ENCODE assay signal across 1 cellular context in the genomic region with DNA sequence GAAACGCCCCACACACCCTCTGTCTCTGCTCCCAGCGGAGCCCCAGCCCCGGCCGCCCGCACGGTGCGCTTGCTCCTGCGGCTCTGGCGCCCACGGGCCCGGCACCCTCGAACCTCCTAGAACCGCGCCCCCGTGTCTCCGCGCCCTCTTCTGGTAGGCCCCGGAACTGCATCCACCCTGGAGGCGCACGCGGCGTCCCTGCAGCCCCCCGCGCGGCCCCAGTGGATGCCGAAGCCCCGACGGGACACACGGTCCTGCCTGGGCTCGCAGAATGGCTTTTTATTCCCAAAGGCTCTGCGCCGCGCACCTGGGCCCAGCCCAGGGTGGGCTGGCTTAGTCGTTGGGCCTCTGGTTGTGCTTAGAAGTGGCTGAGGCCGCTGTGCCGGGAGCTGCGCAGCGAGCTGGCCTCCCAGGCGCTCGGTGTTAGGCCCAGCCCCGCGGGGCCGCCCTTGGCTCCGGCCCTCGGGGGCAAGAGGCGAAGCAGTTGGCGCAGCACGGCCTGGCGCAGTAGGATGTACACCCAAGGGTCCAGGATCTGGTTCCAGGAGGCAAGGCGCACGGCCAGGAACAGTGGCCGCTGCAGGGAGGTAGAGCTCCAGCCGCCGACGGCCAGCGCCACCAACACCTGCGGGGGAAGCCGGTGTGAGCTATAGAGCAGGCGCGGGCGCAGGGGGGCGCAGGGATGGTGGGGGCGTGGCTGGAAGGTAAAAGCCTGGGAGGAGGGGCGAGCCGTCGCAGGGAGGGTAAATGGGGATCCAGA.
TF ChIP-seq lines count a peak whose summit lies in the region.

No MANE protein-coding gene starts in this region.

TF ChIP-seq in HepG2, 621 proteins besides CTCF, POLR2A, EP300 and RAD21 (continued from another document and continues in another):
- TF ChIP-seq, protein P1, sequence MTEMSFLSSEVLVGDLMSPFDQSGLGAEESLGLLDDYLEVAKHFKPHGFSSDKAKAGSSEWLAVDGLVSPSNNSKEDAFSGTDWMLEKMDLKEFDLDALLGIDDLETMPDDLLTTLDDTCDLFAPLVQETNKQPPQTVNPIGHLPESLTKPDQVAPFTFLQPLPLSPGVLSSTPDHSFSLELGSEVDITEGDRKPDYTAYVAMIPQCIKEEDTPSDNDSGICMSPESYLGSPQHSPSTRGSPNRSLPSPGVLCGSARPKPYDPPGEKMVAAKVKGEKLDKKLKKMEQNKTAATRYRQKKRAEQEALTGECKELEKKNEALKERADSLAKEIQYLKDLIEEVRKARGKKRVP (CRISPR knock-in tag; IDR thresholded peaks at IDR 0.05) = no peak
- TF ChIP-seq FOXK1 (CRISPR knock-in tag; IDR thresholded peaks at IDR 0.05; ENCODE audit: borderline replicate concordance, low read depth) = 0 out of 2 replicates have a peak, but pooled peaks have one; percentile 11
- TF ChIP-seq MTA1 (CRISPR knock-in tag; IDR thresholded peaks at IDR 0.05; ENCODE audit: borderline replicate concordance) = no peak
- TF ChIP-seq HMG20B (CRISPR knock-in tag; conservative IDR thresholded peaks at IDR 0.05) = no peak
- peak; percentile 27 for TF ChIP-seq YY1 (IDR thresholded peaks at IDR 0.05; ENCODE audit: insufficient read depth, insufficient replicate concordance, low read depth, low read length)
- TF ChIP-seq, protein P2, sequence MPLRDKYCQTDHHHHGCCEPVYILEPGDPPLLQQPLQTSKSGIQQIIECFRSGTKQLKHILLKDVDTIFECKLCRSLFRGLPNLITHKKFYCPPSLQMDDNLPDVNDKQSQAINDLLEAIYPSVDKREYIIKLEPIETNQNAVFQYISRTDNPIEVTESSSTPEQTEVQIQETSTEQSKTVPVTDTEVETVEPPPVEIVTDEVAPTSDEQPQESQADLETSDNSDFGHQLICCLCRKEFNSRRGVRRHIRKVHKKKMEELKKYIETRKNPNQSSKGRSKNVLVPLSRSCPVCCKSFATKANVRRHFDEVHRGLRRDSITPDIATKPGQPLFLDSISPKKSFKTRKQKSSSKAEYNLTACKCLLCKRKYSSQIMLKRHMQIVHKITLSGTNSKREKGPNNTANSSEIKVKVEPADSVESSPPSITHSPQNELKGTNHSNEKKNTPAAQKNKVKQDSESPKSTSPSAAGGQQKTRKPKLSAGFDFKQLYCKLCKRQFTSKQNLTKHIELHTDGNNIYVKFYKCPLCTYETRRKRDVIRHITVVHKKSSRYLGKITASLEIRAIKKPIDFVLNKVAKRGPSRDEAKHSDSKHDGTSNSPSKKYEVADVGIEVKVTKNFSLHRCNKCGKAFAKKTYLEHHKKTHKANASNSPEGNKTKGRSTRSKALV (CRISPR knock-in tag; IDR thresholded peaks at IDR 0.05) = peak; percentile 78; the same call in 1 of the 2 replicates
- TF ChIP-seq MYC (CRISPR knock-in tag; IDR thresholded peaks at IDR 0.05; ENCODE audit: borderline replicate concordance) = peak; percentile 77
- no peak for TF ChIP-seq RFXAP (CRISPR knock-in tag; IDR thresholded peaks at IDR 0.05; ENCODE audit: borderline replicate concordance)
- TF ChIP-seq ZNF552 (CRISPR knock-in tag; IDR thresholded peaks at IDR 0.05; ENCODE audit: borderline replicate concordance) = no peak
- no peak; the same call in 1 of the 2 replicates for TF ChIP-seq ZNF331 (CRISPR knock-in tag; IDR thresholded peaks at IDR 0.05)
- no peak for TF ChIP-seq NBN (conservative IDR thresholded peaks at IDR 0.05)
- no peak for TF ChIP-seq FLYWCH1 (CRISPR knock-in tag; IDR thresholded peaks at IDR 0.05)
- TF ChIP-seq ZNF879 (CRISPR knock-in tag; IDR thresholded peaks at IDR 0.05) = no peak
- no peak for TF ChIP-seq KDM5A (IDR thresholded peaks at IDR 0.05; ENCODE audit: borderline replicate concordance, low read length)
- TF ChIP-seq ZNF720 (CRISPR knock-in tag; IDR thresholded peaks at IDR 0.05) = no peak
- no peak for TF ChIP-seq ZNF572 (CRISPR knock-in tag; IDR thresholded peaks at IDR 0.05)
- no peak for TF ChIP-seq IRF2 (CRISPR knock-in tag; IDR thresholded peaks at IDR 0.05)
- TF ChIP-seq FOXK2 (IDR thresholded peaks at IDR 0.05) = no peak
- TF ChIP-seq ZNF234 (CRISPR knock-in tag; conservative IDR thresholded peaks at IDR 0.05) = no peak
- no peak for TF ChIP-seq FOXA3 (CRISPR knock-in tag; IDR thresholded peaks at IDR 0.05)
- no peak for TF ChIP-seq CEBPB (IDR thresholded peaks at IDR 0.05; ENCODE audit: borderline replicate concordance, low read depth, low read length)
- TF ChIP-seq ZNF75D (CRISPR knock-in tag; IDR thresholded peaks at IDR 0.05; ENCODE audit: borderline replicate concordance) = no peak
- no peak for TF ChIP-seq ATRX (CRISPR knock-in tag; IDR thresholded peaks at IDR 0.05; ENCODE audit: borderline replicate concordance)
- no peak; the same call in 1 of the 2 replicates for TF ChIP-seq POLR2G (IDR thresholded peaks at IDR 0.05; ENCODE audit: low read depth, low read length)
- TF ChIP-seq ZBTB1 (CRISPR knock-in tag; IDR thresholded peaks at IDR 0.05; ENCODE audit: borderline replicate concordance) = no peak
- no peak for TF ChIP-seq PPARG (CRISPR knock-in tag; conservative IDR thresholded peaks at IDR 0.05)
- TF ChIP-seq CAMTA2 (CRISPR knock-in tag; IDR thresholded peaks at IDR 0.05; ENCODE audit: borderline replicate concordance) = peak; percentile 54; the same call in 1 of the 2 replicates
- no peak for TF ChIP-seq NFYB (CRISPR knock-in tag; IDR thresholded peaks at IDR 0.05)
- no peak for TF ChIP-seq EHMT2 (IDR thresholded peaks at IDR 0.05; ENCODE audit: borderline replicate concordance, low read depth, low read length)
- no peak for TF ChIP-seq TOPORS (CRISPR knock-in tag; IDR thresholded peaks at IDR 0.05)
- TF ChIP-seq RAD51 (IDR thresholded peaks at IDR 0.05; ENCODE audit: borderline replicate concordance) = no peak
- no peak for TF ChIP-seq TBP (CRISPR knock-in tag; IDR thresholded peaks at IDR 0.05)
- TF ChIP-seq PHF8 (CRISPR knock-in tag; IDR thresholded peaks at IDR 0.05) = peak; percentile 37; the same call in 1 of the 2 replicates
- no peak for TF ChIP-seq ZBTB7A (CRISPR knock-in tag; IDR thresholded peaks at IDR 0.05)
- TF ChIP-seq ATF7 (IDR thresholded peaks at IDR 0.05) = no peak
- TF ChIP-seq ATF7 (CRISPR knock-in tag; IDR thresholded peaks at IDR 0.05) = no peak
- no peak for TF ChIP-seq CHD2 (IDR thresholded peaks at IDR 0.05; ENCODE audit: low read depth, low read length)
- TF ChIP-seq ARNTL (CRISPR knock-in tag; IDR thresholded peaks at IDR 0.05) = no peak
- TF ChIP-seq, protein P3, sequence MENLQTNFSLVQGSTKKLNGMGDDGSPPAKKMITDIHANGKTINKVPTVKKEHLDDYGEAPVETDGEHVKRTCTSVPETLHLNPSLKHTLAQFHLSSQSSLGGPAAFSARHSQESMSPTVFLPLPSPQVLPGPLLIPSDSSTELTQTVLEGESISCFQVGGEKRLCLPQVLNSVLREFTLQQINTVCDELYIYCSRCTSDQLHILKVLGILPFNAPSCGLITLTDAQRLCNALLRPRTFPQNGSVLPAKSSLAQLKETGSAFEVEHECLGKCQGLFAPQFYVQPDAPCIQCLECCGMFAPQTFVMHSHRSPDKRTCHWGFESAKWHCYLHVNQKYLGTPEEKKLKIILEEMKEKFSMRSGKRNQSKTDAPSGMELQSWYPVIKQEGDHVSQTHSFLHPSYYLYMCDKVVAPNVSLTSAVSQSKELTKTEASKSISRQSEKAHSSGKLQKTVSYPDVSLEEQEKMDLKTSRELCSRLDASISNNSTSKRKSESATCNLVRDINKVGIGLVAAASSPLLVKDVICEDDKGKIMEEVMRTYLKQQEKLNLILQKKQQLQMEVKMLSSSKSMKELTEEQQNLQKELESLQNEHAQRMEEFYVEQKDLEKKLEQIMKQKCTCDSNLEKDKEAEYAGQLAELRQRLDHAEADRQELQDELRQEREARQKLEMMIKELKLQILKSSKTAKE (CRISPR knock-in tag; IDR thresholded peaks at IDR 0.05; ENCODE audit: borderline replicate concordance) = no peak
- TF ChIP-seq IKZF1 (IDR thresholded peaks at IDR 0.05) = no peak
- no peak for TF ChIP-seq NFKBIZ (CRISPR knock-in tag; IDR thresholded peaks at IDR 0.05)
- TF ChIP-seq, protein P4, sequence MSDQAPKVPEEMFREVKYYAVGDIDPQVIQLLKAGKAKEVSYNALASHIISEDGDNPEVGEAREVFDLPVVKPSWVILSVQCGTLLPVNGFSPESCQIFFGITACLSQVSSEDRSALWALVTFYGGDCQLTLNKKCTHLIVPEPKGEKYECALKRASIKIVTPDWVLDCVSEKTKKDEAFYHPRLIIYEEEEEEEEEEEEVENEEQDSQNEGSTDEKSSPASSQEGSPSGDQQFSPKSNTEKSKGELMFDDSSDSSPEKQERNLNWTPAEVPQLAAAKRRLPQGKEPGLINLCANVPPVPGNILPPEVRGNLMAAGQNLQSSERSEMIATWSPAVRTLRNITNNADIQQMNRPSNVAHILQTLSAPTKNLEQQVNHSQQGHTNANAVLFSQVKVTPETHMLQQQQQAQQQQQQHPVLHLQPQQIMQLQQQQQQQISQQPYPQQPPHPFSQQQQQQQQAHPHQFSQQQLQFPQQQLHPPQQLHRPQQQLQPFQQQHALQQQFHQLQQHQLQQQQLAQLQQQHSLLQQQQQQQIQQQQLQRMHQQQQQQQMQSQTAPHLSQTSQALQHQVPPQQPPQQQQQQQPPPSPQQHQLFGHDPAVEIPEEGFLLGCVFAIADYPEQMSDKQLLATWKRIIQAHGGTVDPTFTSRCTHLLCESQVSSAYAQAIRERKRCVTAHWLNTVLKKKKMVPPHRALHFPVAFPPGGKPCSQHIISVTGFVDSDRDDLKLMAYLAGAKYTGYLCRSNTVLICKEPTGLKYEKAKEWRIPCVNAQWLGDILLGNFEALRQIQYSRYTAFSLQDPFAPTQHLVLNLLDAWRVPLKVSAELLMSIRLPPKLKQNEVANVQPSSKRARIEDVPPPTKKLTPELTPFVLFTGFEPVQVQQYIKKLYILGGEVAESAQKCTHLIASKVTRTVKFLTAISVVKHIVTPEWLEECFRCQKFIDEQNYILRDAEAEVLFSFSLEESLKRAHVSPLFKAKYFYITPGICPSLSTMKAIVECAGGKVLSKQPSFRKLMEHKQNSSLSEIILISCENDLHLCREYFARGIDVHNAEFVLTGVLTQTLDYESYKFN (CRISPR knock-in tag; conservative IDR thresholded peaks at IDR 0.05) = no peak
- TF ChIP-seq, protein P5, sequence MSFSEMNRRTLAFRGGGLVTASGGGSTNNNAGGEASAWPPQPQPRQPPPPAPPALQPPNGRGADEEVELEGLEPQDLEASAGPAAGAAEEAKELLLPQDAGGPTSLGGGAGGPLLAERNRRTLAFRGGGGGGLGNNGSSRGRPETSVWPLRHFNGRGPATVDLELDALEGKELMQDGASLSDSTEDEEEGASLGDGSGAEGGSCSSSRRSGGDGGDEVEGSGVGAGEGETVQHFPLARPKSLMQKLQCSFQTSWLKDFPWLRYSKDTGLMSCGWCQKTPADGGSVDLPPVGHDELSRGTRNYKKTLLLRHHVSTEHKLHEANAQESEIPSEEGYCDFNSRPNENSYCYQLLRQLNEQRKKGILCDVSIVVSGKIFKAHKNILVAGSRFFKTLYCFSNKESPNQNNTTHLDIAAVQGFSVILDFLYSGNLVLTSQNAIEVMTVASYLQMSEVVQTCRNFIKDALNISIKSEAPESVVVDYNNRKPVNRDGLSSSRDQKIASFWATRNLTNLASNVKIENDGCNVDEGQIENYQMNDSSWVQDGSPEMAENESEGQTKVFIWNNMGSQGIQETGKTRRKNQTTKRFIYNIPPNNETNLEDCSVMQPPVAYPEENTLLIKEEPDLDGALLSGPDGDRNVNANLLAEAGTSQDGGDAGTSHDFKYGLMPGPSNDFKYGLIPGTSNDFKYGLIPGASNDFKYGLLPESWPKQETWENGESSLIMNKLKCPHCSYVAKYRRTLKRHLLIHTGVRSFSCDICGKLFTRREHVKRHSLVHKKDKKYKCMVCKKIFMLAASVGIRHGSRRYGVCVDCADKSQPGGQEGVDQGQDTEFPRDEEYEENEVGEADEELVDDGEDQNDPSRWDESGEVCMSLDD (CRISPR knock-in tag; IDR thresholded peaks at IDR 0.05; ENCODE audit: borderline replicate concordance) = peak; percentile 55; the same call in 1 of the 2 replicates
- no peak for TF ChIP-seq ZNF672 (CRISPR knock-in tag; IDR thresholded peaks at IDR 0.05)
- no peak for TF ChIP-seq NFIB (CRISPR knock-in tag; IDR thresholded peaks at IDR 0.05; ENCODE audit: borderline replicate concordance)
- TF ChIP-seq ZSCAN30 (CRISPR knock-in tag; IDR thresholded peaks at IDR 0.05) = no peak
- TF ChIP-seq, protein P6, sequence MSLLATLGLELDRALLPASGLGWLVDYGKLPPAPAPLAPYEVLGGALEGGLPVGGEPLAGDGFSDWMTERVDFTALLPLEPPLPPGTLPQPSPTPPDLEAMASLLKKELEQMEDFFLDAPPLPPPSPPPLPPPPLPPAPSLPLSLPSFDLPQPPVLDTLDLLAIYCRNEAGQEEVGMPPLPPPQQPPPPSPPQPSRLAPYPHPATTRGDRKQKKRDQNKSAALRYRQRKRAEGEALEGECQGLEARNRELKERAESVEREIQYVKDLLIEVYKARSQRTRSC (CRISPR knock-in tag; IDR thresholded peaks at IDR 0.05; ENCODE audit: low read depth) = no peak
- TF ChIP-seq ZNF180 (CRISPR knock-in tag; IDR thresholded peaks at IDR 0.05; ENCODE audit: borderline replicate concordance, low read depth) = no peak
- no peak for TF ChIP-seq GATA4 (IDR thresholded peaks at IDR 0.05; ENCODE audit: borderline replicate concordance, low read depth)
- TF ChIP-seq, protein P7, sequence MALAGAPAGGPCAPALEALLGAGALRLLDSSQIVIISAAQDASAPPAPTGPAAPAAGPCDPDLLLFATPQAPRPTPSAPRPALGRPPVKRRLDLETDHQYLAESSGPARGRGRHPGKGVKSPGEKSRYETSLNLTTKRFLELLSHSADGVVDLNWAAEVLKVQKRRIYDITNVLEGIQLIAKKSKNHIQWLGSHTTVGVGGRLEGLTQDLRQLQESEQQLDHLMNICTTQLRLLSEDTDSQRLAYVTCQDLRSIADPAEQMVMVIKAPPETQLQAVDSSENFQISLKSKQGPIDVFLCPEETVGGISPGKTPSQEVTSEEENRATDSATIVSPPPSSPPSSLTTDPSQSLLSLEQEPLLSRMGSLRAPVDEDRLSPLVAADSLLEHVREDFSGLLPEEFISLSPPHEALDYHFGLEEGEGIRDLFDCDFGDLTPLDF (CRISPR knock-in tag; IDR thresholded peaks at IDR 0.05) = no peak
- TF ChIP-seq PLRG1 (conservative IDR thresholded peaks at IDR 0.05) = no peak
- TF ChIP-seq, protein P8, sequence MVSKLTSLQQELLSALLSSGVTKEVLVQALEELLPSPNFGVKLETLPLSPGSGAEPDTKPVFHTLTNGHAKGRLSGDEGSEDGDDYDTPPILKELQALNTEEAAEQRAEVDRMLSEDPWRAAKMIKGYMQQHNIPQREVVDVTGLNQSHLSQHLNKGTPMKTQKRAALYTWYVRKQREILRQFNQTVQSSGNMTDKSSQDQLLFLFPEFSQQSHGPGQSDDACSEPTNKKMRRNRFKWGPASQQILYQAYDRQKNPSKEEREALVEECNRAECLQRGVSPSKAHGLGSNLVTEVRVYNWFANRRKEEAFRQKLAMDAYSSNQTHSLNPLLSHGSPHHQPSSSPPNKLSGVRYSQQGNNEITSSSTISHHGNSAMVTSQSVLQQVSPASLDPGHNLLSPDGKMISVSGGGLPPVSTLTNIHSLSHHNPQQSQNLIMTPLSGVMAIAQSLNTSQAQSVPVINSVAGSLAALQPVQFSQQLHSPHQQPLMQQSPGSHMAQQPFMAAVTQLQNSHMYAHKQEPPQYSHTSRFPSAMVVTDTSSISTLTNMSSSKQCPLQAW (CRISPR knock-in tag; IDR thresholded peaks at IDR 0.05) = no peak
- TF ChIP-seq KMT2B (CRISPR knock-in tag; IDR thresholded peaks at IDR 0.05) = no peak
- TF ChIP-seq POGZ (CRISPR knock-in tag; IDR thresholded peaks at IDR 0.05) = no peak
- no peak for TF ChIP-seq ZNF282 (IDR thresholded peaks at IDR 0.05; ENCODE audit: partially characterized antibody)
